Comparison of ENCODE assay signal across 8 cellular contexts in genomic region chr20:2468581-2469407, GRCh38. TPM values are rescaled to one million over a fixed set of nuclear protein-coding genes. Genes with fewer than 3 reads are reported as not detected.
DNase-seq lines count a peak whose midpoint lies in the region; TF ChIP-seq lines count a peak whose summit lies in the region.

No MANE protein-coding gene starts in this region.

- H3K4me3 ChIP-seq in fibroblast of the aortic adventitia (ENCODE audit: low read depth, low read length): peak overlapping the region; percentile 83
- H3K4me3 ChIP-seq in skin epidermis: peak overlapping the region in 6 of 7 experiments; percentile 63 to 99 (median 77)

- H3K27ac ChIP-seq in VCaP (peak overlapping the region; percentile 94; the same call in 1 of the 2 replicates), skin epidermis (peak overlapping the region in 3 of 21 experiments; percentile 19 to 96 (median 19))

- TF ChIP-seq CTCF in VCaP (conservative IDR thresholded peaks at IDR 0.05): no peak
- TF ChIP-seq CTCF in fibroblast of the aortic adventitia (IDR thresholded peaks at IDR 0.05; ENCODE audit: insufficient read depth, low read length): no peak

- H3K27me3 Mint-ChIP-seq in T-helper 2 cell treated with Interferon-gamma antibody and Interleukin-4, amounts not matched to agents 5 μg/mL and 100 μg/mL, for 36 hours (ENCODE audit: low read depth): no peaks in the 10 kb centered on the region

- H3K4me1 Mint-ChIP-seq in T-helper 2 cell treated with Interferon-gamma antibody and Interleukin-4, amounts not matched to agents 5 μg/mL and 100 μg/mL, for 36 hours (ENCODE audit: low read depth): peaks cover 39% of the 10 kb centered on the region

- peak overlapping the region; percentile 99 for H3K4me3 Mint-ChIP-seq in T-helper 2 cell treated with Interferon-gamma antibody and Interleukin-4, amounts not matched to agents 5 μg/mL and 100 μg/mL, for 36 hours

- H3K36me3 Mint-ChIP-seq in T-helper 2 cell treated with Interferon-gamma antibody and Interleukin-4, amounts not matched to agents 5 μg/mL and 100 μg/mL, for 36 hours (ENCODE audit: low read depth): peaks cover 66% of the 10 kb centered on the region

- no peaks in the 10 kb centered on the region for H3K9me3 Mint-ChIP-seq in T-helper 2 cell treated with Interferon-gamma antibody and Interleukin-4, amounts not matched to agents 5 μg/mL and 100 μg/mL, for 36 hours

- DNase-seq in T-helper 2 cell treated with Interferon-gamma antibody and Interleukin-4, amounts not matched to agents 5 μg/mL and 100 μg/mL, for 36 hours (ENCODE audit: low spot score): no peak
- no peak for DNase-seq in T-helper 2 cell
- DNase-seq in fibroblast of the aortic adventitia (ENCODE audit: low read depth): peak; percentile 25
- no peak for DNase-seq in retina
- DNase-seq in NCI-H510A (lab: John Stamatoyannopoulos, UW): no peak
- no peak for DNase-seq in T1000 (lab: John Stamatoyannopoulos, UW)

- H3K27ac Mint-ChIP-seq in T-helper 2 cell treated with Interferon-gamma antibody and Interleukin-4, amounts not matched to agents 5 μg/mL and 100 μg/mL, for 36 hours: peak overlapping the region; percentile 67

RNA-seq across cellular contexts. Expression of gene SNRPB, which starts 1.8 kb away (rescaled TPM):
- 47.6 and 86.5 TPM in 2 replicates for total RNA-seq in fibroblast of the aortic adventitia (ENCODE audit: low replicate concordance)

RNA-seq across cellular contexts. Expression of gene ZNF343, which starts 39.9 kb away (rescaled TPM):
- total RNA-seq in fibroblast of the aortic adventitia (ENCODE audit: low replicate concordance): 9.7 and 45.2 TPM in 2 replicates
